Comparison of ENCODE assay signal across 1 cellular context in the genomic region with DNA sequence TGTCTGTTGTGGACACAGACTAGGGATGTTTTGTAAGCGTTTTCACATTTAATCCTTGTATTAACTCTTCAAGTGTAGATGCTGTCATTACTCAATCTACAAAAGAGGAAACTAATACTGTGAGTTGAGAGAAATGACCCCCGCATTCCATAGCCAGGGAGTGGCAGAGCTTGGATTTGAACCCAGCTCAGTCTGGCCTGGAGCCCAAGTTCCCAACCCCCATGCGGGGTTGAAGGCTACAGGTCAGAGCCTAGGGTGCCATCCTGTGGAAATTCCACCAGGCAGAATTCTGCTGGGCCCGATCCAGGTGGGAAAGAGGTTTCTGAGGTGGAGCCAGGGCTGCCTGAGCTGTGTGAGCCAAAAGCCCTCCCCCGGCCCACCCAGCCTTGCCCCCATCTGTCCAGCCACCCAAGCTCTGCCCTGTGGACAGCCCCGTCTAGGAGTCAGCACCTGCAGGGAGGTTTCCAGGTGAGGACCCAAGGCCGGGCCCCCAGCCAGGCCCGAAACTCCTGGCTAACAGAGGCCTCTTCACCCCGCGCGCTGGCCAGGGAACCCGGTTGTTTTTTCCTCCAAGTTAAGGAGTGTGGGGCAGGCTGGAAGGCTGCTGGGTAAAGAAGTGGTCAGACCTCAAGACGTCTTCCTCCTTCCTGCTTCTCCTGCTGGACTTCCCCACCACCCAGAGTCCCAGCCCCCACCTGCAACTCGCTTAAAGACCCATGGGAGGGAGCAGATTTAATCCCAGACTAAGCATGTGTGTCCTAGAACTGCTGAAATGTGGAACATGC.
TF ChIP-seq lines count a peak whose summit lies in the region.

No MANE protein-coding gene starts in this region.

TF ChIP-seq in GM23338, 12 proteins besides CTCF, POLR2A, EP300 and RAD21:
- no peak for TF ChIP-seq CREB1 (CRISPR knock-in tag; IDR thresholded peaks at IDR 0.05; ENCODE audit: low read depth)
- TF ChIP-seq, protein P1, sequence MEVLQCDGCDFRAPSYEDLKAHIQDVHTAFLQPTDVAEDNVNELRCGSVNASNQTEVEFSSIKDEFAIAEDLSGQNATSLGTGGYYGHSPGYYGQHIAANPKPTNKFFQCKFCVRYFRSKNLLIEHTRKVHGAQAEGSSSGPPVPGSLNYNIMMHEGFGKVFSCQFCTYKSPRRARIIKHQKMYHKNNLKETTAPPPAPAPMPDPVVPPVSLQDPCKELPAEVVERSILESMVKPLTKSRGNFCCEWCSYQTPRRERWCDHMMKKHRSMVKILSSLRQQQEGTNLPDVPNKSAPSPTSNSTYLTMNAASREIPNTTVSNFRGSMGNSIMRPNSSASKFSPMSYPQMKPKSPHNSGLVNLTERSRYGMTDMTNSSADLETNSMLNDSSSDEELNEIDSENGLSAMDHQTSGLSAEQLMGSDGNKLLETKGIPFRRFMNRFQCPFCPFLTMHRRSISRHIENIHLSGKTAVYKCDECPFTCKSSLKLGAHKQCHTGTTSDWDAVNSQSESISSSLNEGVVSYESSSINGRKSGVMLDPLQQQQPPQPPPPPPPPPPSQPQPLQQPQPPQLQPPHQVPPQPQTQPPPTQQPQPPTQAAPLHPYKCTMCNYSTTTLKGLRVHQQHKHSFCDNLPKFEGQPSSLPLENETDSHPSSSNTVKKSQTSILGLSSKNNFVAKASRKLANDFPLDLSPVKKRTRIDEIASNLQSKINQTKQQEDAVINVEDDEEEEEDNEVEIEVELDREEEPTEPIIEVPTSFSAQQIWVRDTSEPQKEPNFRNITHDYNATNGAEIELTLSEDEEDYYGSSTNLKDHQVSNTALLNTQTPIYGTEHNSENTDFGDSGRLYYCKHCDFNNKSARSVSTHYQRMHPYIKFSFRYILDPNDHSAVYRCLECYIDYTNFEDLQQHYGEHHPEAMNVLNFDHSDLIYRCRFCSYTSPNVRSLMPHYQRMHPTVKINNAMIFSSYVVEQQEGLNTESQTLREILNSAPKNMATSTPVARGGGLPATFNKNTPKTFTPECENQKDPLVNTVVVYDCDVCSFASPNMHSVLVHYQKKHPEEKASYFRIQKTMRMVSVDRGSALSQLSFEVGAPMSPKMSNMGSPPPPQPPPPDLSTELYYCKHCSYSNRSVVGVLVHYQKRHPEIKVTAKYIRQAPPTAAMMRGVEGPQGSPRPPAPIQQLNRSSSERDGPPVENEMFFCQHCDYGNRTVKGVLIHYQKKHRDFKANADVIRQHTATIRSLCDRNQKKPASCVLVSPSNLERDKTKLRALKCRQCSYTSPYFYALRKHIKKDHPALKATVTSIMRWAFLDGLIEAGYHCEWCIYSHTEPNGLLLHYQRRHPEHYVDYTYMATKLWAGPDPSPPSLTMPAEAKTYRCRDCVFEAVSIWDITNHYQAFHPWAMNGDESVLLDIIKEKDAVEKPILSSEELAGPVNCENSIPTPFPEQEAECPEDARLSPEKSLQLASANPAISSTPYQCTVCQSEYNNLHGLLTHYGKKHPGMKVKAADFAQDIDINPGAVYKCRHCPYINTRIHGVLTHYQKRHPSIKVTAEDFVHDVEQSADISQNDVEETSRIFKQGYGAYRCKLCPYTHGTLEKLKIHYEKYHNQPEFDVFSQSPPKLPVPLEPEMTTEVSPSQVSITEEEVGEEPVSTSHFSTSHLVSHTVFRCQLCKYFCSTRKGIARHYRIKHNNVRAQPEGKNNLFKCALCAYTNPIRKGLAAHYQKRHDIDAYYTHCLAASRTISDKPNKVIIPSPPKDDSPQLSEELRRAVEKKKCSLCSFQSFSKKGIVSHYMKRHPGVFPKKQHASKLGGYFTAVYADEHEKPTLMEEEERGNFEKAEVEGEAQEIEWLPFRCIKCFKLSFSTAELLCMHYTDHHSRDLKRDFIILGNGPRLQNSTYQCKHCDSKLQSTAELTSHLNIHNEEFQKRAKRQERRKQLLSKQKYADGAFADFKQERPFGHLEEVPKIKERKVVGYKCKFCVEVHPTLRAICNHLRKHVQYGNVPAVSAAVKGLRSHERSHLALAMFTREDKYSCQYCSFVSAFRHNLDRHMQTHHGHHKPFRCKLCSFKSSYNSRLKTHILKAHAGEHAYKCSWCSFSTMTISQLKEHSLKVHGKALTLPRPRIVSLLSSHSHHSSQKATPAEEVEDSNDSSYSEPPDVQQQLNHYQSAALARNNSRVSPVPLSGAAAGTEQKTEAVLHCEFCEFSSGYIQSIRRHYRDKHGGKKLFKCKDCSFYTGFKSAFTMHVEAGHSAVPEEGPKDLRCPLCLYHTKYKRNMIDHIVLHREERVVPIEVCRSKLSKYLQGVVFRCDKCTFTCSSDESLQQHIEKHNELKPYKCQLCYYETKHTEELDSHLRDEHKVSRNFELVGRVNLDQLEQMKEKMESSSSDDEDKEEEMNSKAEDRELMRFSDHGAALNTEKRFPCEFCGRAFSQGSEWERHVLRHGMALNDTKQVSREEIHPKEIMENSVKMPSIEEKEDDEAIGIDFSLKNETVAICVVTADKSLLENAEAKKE (CRISPR knock-in tag; IDR thresholded peaks at IDR 0.05) = no peak
- TF ChIP-seq EZH2 (IDR thresholded peaks at IDR 0.05; ENCODE audit: low read depth, unreplicated experiment) = no peak
- TF ChIP-seq EZH2phosphoT487 (IDR thresholded peaks at IDR 0.05; ENCODE audit: unreplicated experiment) = no peak
- TF ChIP-seq ZNF331 (CRISPR knock-in tag; IDR thresholded peaks at IDR 0.05; ENCODE audit: low read depth) = no peak
- no peak for TF ChIP-seq JUNB (IDR thresholded peaks at IDR 0.05; ENCODE audit: unreplicated experiment)
- no peak for TF ChIP-seq ZNF114 (CRISPR knock-in tag; IDR thresholded peaks at IDR 0.05)
- TF ChIP-seq NANOG (IDR thresholded peaks at IDR 0.05; ENCODE audit: borderline replicate concordance) = no peak
- TF ChIP-seq STAT1 (IDR thresholded peaks at IDR 0.05; ENCODE audit: unreplicated experiment) = no peak
- no peak for TF ChIP-seq POLR2AphosphoS5 (IDR thresholded peaks at IDR 0.05; ENCODE audit: low read depth)
- TF ChIP-seq, protein P2, sequence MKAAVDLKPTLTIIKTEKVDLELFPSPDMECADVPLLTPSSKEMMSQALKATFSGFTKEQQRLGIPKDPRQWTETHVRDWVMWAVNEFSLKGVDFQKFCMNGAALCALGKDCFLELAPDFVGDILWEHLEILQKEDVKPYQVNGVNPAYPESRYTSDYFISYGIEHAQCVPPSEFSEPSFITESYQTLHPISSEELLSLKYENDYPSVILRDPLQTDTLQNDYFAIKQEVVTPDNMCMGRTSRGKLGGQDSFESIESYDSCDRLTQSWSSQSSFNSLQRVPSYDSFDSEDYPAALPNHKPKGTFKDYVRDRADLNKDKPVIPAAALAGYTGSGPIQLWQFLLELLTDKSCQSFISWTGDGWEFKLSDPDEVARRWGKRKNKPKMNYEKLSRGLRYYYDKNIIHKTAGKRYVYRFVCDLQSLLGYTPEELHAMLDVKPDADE (IDR thresholded peaks at IDR 0.05) = no peak
- TF ChIP-seq, protein P3, sequence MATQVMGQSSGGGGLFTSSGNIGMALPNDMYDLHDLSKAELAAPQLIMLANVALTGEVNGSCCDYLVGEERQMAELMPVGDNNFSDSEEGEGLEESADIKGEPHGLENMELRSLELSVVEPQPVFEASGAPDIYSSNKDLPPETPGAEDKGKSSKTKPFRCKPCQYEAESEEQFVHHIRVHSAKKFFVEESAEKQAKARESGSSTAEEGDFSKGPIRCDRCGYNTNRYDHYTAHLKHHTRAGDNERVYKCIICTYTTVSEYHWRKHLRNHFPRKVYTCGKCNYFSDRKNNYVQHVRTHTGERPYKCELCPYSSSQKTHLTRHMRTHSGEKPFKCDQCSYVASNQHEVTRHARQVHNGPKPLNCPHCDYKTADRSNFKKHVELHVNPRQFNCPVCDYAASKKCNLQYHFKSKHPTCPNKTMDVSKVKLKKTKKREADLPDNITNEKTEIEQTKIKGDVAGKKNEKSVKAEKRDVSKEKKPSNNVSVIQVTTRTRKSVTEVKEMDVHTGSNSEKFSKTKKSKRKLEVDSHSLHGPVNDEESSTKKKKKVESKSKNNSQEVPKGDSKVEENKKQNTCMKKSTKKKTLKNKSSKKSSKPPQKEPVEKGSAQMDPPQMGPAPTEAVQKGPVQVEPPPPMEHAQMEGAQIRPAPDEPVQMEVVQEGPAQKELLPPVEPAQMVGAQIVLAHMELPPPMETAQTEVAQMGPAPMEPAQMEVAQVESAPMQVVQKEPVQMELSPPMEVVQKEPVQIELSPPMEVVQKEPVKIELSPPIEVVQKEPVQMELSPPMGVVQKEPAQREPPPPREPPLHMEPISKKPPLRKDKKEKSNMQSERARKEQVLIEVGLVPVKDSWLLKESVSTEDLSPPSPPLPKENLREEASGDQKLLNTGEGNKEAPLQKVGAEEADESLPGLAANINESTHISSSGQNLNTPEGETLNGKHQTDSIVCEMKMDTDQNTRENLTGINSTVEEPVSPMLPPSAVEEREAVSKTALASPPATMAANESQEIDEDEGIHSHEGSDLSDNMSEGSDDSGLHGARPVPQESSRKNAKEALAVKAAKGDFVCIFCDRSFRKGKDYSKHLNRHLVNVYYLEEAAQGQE (IDR thresholded peaks at IDR 0.05; ENCODE audit: unreplicated experiment) = no peak
